10 cellular contexts compared by ENCODE assay signal in the genomic region with DNA sequence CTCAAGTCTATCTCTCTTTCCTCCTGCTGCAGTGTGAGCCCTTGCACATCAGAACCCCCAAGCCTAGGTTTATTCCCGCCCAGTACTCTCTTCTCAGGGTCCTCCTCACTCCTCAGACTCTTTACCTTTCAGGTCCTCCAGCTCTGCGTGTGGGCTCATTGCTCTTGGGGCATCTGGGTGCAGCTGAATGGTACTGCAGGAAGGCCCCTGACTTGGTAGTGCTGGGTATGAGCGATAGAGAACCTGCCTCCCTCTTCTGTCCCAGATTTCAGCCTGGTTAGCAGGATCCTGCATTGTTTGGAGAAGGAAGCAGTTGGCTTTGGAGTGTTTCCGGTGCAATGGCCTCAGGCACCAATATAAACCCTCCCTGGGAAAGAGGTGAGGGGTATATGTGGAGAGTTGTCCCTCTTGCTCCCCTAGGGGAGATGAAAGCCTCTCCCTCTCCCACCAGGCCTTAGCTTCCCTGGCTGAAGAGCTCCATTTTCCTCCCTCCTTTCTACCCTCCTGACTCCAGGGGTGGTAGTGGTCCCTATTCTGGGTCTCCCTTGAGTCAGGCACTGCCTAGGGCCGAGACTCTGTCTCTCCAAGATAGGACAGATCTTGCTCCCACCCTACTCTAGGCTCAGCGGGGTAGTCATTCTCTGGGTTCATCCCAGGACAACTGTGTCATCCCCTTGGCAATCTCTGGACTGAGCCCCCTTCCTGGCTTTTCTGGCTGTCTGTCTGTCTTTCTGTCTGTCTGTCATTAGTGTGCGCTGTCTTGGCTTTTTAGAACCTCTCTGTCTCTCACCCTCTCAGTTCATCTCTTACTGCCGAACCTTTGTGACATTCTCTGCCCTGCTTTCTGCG. TPM values are rescaled to one million over a fixed set of nuclear protein-coding genes. Genes with fewer than 3 reads are reported as not detected.
A peak's percentile ranks its signal among the peaks of the same experiment; 100 is the strongest.
DNase-seq lines count a peak whose midpoint lies in the region; FAIRE-seq and TF ChIP-seq lines count a peak whose summit lies in the region.
"Had no signal": no experiment of that assay in that cellular context is flagged by ENCODE, and none has a peak within 500 bp of the region (broad histone marks: within the 10 kb centered on the region; RNA-seq: fewer than 3 reads in every experiment).

No MANE protein-coding gene starts in this region.

- H3K4me1 Mint-ChIP-seq in endothelial cell (ENCODE audit: unreplicated experiment), result peaks cover 44% of the 10 kb centered on the region

- no peak overlapping the region for H3K4me2 ChIP-seq in neural cell (ENCODE audit: low read length)

- no peak overlapping the region for H2AFZ ChIP-seq in neural cell (ENCODE audit: low read depth, low read length)

- no peak for FAIRE-seq in RCC 7860 (lab: Jason Lieb, UNC)
- no peak for FAIRE-seq in GM19239 (lab: Jason Lieb, UNC)

- H4K20me1 ChIP-seq in neural cell (ENCODE audit: insufficient read depth), result peaks cover 21% of the 10 kb centered on the region

- peaks cover 7% of the 10 kb centered on the region for H3K36me3 Mint-ChIP-seq in endothelial cell (ENCODE audit: low read depth, unreplicated experiment)
- H3K36me3 Mint-ChIP-seq: naive thymus-derived CD8-positive, alpha-beta T cell had no signal

- peaks cover 16% of the 10 kb centered on the region for H3K27me3 Mint-ChIP-seq in endothelial cell (ENCODE audit: unreplicated experiment)

- DNase-seq in AG04450 (ENCODE audit: low read depth, low spot score) (no peak), HuH-7.5 (ENCODE audit: low spot score) (peak; percentile 15), endothelial cell (ENCODE audit: low spot score) (no peak), RCC 7860 (ENCODE audit: low spot score) (no peak), COLO668 (lab: John Stamatoyannopoulos, UW; ENCODE audit: unreplicated experiment) (no peak), GM19239 (ENCODE audit: insufficient read length, low spot score) (no peak)
- no peak for DNase-seq in central memory CD4-positive, alpha-beta T cell
- DNase-seq: effector memory CD4-positive, alpha-beta T cell had no signal

- no peak overlapping the region for H3K9ac ChIP-seq in neural cell (ENCODE audit: low read length)

- no peaks in the 10 kb centered on the region for H3K36me3 ChIP-seq in neural cell (ENCODE audit: insufficient read depth, low read length)

- TF ChIP-seq RAD21 in neural cell (conservative IDR thresholded peaks at IDR 0.05), result no peak

- H3K27ac Mint-ChIP-seq in endothelial cell (ENCODE audit: unreplicated experiment), result peak overlapping the region; percentile 70

- no peak for TF ChIP-seq EP300 in neural cell (conservative IDR thresholded peaks at IDR 0.05; ENCODE audit: poor library complexity, severe bottlenecking)

- H3K27ac ChIP-seq in AG04450 (ENCODE audit: low read depth, low read length) (peak overlapping the region; percentile 61), neural cell (ENCODE audit: low read length) (no peak overlapping the region)

- no peaks in the 10 kb centered on the region for H3K9me3 Mint-ChIP-seq in endothelial cell (ENCODE audit: unreplicated experiment)
- H3K9me3 Mint-ChIP-seq: naive thymus-derived CD8-positive, alpha-beta T cell had no signal

- POLR2A ChIA-PET in AG04450 (lab: Yijun Ruan, JAX), result interaction anchor here (0.6 to 1.4 kb wide), 4 partner anchors 16 to 53 kb away, joined by 3 read pairs; partner anchors contain the start of genes NEMP1 and STAT6

- CTCF ChIA-PET in AG04450 (lab: Charles Lee), result interaction anchor here (0.5 to 1.9 kb wide), 4 partner anchors 40 to 71 kb away, joined by 3 to 6 read pairs (median 4); no protein-coding TSS in a partner anchor

- H3F3A ChIP-seq in neural cell (ENCODE audit: insufficient read depth, low read length, poor library complexity, severe bottlenecking), result no peaks in the 10 kb centered on the region

- H3K79me2 ChIP-seq in neural cell (replicated peaks; ENCODE audit: insufficient read depth, low read length), result peaks cover 39% of the 10 kb centered on the region

- H3K4me3 Mint-ChIP-seq in endothelial cell (ENCODE audit: unreplicated experiment), result peak overlapping the region; percentile 32

- H3K27me3 ChIP-seq in AG04450 (ENCODE audit: control insufficient read depth, insufficient read depth, low read length), result no peaks in the 10 kb centered on the region
- H3K27me3 ChIP-seq in neural cell (ENCODE audit: insufficient read depth, low read depth, low read length), result no peaks in the 10 kb centered on the region

- peaks cover 3% of the 10 kb centered on the region; the same call in 1 of the 2 replicates for H3K9me3 ChIP-seq in AG04450 (ENCODE audit: control insufficient read depth, insufficient read depth, low read length)
- H3K9me3 ChIP-seq in neural cell (ENCODE audit: low read length), result no peaks in the 10 kb centered on the region

- H3K4me3 ChIP-seq in AG04450 (ENCODE audit: low read depth, low read length) (peak overlapping the region; percentile 84), neural cell (ENCODE audit: low read length) (peak overlapping the region; percentile 99)

- TF ChIP-seq CTCF in AG04450 (IDR thresholded peaks at IDR 0.05; ENCODE audit: low read depth, low read length), result no peak
- TF ChIP-seq CTCF in endothelial cell (IDR thresholded peaks at IDR 0.05; ENCODE audit: unreplicated experiment), result no peak
- no peak for TF ChIP-seq CTCF in neural cell (IDR thresholded peaks at IDR 0.05; ENCODE audit: poor library complexity, severe bottlenecking)

- no peaks in the 10 kb centered on the region for H3K9me2 ChIP-seq in neural cell (ENCODE audit: insufficient read depth, low read length)

TF ChIP-seq in neural cell, 6 proteins besides CTCF, POLR2A, EP300 and RAD21:
- no peak for TF ChIP-seq POLR2AphosphoS5 (IDR thresholded peaks at IDR 0.05)

RNA-seq across cellular contexts. Expression of gene LRP1, which starts 3.8 kb away (rescaled TPM):
- 49.9 and 95.0 TPM in 2 replicates for polyA plus RNA-seq in AG04450 (2011; rRNA removed)
- 264 and 395 TPM in 2 replicates for polyA minus RNA-seq in AG04450 (2011; rRNA and poly(A)+ RNA removed)
- 24.7 TPM for total RNA-seq in endothelial cell (ENCODE audit: unreplicated experiment)
- polyA plus RNA-seq in neural cell, result 18.2 and 27.7 TPM in 2 replicates
- polyA minus RNA-seq in neural cell, result 93.7 and 106 TPM in 2 replicates

RNA-seq across cellular contexts. Expression of gene LRP1-AS, which starts 15.3 kb away (rescaled TPM):
- polyA plus RNA-seq in AG04450 (2011; rRNA removed), result not detected in 2 replicates
- not detected in 2 replicates for polyA minus RNA-seq in AG04450 (2011; rRNA and poly(A)+ RNA removed)
- total RNA-seq in endothelial cell (ENCODE audit: unreplicated experiment), result 0.46 TPM
- not detected in 2 replicates for polyA plus RNA-seq in neural cell
- not detected in 2 replicates for polyA minus RNA-seq in neural cell
- total RNA-seq: naive thymus-derived CD8-positive, alpha-beta T cell had no signal
- polyA plus RNA-seq: naive thymus-derived CD8-positive, alpha-beta T cell had no signal

RNA-seq across cellular contexts. Expression of gene STAT6, which starts 21.0 kb away (rescaled TPM):
- polyA plus RNA-seq in AG04450 (2011; rRNA removed), result 79.5 and 94.2 TPM in 2 replicates
- polyA minus RNA-seq in AG04450 (2011; rRNA and poly(A)+ RNA removed), result 95.3 and 103 TPM in 2 replicates
- total RNA-seq in endothelial cell (ENCODE audit: unreplicated experiment), result 139 TPM
- polyA plus RNA-seq in neural cell, result not detected in 2 replicates
- 0.58 TPM in 1 of 2 replicates, not detected in the other for polyA minus RNA-seq in neural cell

RNA-seq across cellular contexts. Expression of gene NAB2, which starts 43.2 kb away (rescaled TPM):
- 46.4 and 60.9 TPM in 2 replicates for polyA plus RNA-seq in AG04450 (2011; rRNA removed)
- polyA minus RNA-seq in AG04450 (2011; rRNA and poly(A)+ RNA removed), result 68.2 and 83.4 TPM in 2 replicates
- 14.0 TPM for total RNA-seq in endothelial cell (ENCODE audit: unreplicated experiment)
- 15.6 and 16.4 TPM in 2 replicates for polyA plus RNA-seq in neural cell
- 17.6 and 20.9 TPM in 2 replicates for polyA minus RNA-seq in neural cell

RNA-seq across cellular contexts. Expression of gene NEMP1, which starts 53.5 kb away (rescaled TPM):
- 8.3 and 11.9 TPM in 2 replicates for polyA plus RNA-seq in AG04450 (2011; rRNA removed)
- polyA minus RNA-seq in AG04450 (2011; rRNA and poly(A)+ RNA removed), result 6.1 and 9.0 TPM in 2 replicates
- total RNA-seq in endothelial cell (ENCODE audit: unreplicated experiment), result 17.6 TPM
- 5.9 and 6.8 TPM in 2 replicates for polyA plus RNA-seq in neural cell
- 3.9 and 4.3 TPM in 2 replicates for polyA minus RNA-seq in neural cell

Comparison
In these comparisons a context has a peak if more than half of its experiments do, and no peak if none do; other contexts are left out.
1. RNA of gene STAT6, which starts 21.0 kb away (polyA plus RNA-seq): 79.5 to 94.2 TPM in AG04450; not detected in neural cell; every median in the first group is over 10 times any median in the second.